In genomic region chr12:12562585-12563245, GRCh38 we compare ENCODE assay signal across 8 cellular contexts. TPM values are rescaled to one million over a fixed set of nuclear protein-coding genes. Genes with fewer than 3 reads are reported as not detected.
DNase-seq lines count a peak whose midpoint lies in the region; ATAC-seq, FAIRE-seq and TF ChIP-seq lines count a peak whose summit lies in the region.

A gene with protein sequence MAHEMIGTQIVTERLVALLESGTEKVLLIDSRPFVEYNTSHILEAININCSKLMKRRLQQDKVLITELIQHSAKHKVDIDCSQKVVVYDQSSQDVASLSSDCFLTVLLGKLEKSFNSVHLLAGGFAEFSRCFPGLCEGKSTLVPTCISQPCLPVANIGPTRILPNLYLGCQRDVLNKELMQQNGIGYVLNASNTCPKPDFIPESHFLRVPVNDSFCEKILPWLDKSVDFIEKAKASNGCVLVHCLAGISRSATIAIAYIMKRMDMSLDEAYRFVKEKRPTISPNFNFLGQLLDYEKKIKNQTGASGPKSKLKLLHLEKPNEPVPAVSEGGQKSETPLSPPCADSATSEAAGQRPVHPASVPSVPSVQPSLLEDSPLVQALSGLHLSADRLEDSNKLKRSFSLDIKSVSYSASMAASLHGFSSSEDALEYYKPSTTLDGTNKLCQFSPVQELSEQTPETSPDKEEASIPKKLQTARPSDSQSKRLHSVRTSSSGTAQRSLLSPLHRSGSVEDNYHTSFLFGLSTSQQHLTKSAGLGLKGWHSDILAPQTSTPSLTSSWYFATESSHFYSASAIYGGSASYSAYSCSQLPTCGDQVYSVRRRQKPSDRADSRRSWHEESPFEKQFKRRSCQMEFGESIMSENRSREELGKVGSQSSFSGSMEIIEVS (minus strand): TSS chr12:12562863. CDS start chr12:12521098, 41,765 bp downstream.

- intact Hi-C loops in activated CD4-positive, alpha-beta memory T cell treated with anti-CD3 and anti-CD28 coated beads for 36 hours (cut with micrococcal nuclease), result loop anchor here (1.0 to 5.0 kb wide), 6 partner anchors 21 to 440 kb away; partner anchors contain the start of genes GPR19 and HEBP1
- intact Hi-C loops in HepG2 (cut with micrococcal nuclease; ENCODE audit: unreplicated experiment), result loop anchor here (1.0 to 5.0 kb wide), 5 partner anchors 50 to 186 kb away; partner anchors contain the start of genes CDKN1B and CREBL2

- H3K36me3 ChIP-seq in HepG2 (replicated peaks in 1 of 2; ENCODE audit: control insufficient read depth in 1 of 2, insufficient read depth in 2 of 2, low read length in 2 of 2), result no peaks in the 10 kb centered on the region

- DNase-seq in CD1c-positive myeloid dendritic cell (ENCODE audit: extremely low spot score) (peak; percentile 93), NCI-H748 (lab: John Stamatoyannopoulos, UW; ENCODE audit: unreplicated experiment) (peak; percentile 90), dermis microvascular lymphatic vessel endothelial cell (ENCODE audit: low read depth in 2 of 2) (peak; percentile 90 to 95), HepG2 (ENCODE audit: low spot score) (peak; percentile 96)
- peak; percentile 85 for DNase-seq in activated CD4-positive, alpha-beta memory T cell treated with anti-CD3 and anti-CD28 coated beads for 36 hours
- peak; percentile 50 to 52 for DNase-seq in stimulated activated CD4-positive, alpha-beta T cell treated with anti-CD3 and anti-CD28 coated beads, Interleukin-2, amount 100 ng/mL, for 48 hours

- H3K4me3 Mint-ChIP-seq in activated CD4-positive, alpha-beta memory T cell treated with anti-CD3 and anti-CD28 coated beads for 36 hours, result peak within 1 kb of the TSS; percentile 79

- H3K27me3 Mint-ChIP-seq in activated CD4-positive, alpha-beta memory T cell treated with anti-CD3 and anti-CD28 coated beads for 36 hours, result no peaks in the 10 kb centered on the region

- no peak for FAIRE-seq in HepG2 (lab: Jason Lieb, UNC)

- peaks cover 29% of the 10 kb centered on the region for H3K4me1 ChIP-seq in HepG2 (ENCODE audit: insufficient read depth, low read length)

- H3K36me3 Mint-ChIP-seq in activated CD4-positive, alpha-beta memory T cell treated with anti-CD3 and anti-CD28 coated beads for 36 hours, result peaks cover 20% of the 10 kb centered on the region

- peak; percentile 64 to 68 for TF ChIP-seq POLR2A in HepG2 (IDR thresholded peaks at IDR 0.05; ENCODE audit: insufficient read depth in 1 of 2, low read depth in 2 of 2, low read length in 2 of 2)

- TF ChIP-seq EP300 in HepG2 (IDR thresholded peaks at IDR 0.05; ENCODE audit: low read depth in 2 of 2, low read length in 2 of 2) (no peak), HepG2 (CRISPR knock-in tag; IDR thresholded peaks at IDR 0.05; ENCODE audit: borderline replicate concordance) (no peak)

- ATAC-seq in GM19328 (IDR thresholded peaks at IDR 0.05; ENCODE audit: unreplicated experiment) (peak; percentile 58), HG03469 (IDR thresholded peaks at IDR 0.05; ENCODE audit: unreplicated experiment) (peak; percentile 57), HepG2 (peak; percentile 95)

- H3K27me3 ChIP-seq in HepG2 (ENCODE audit: control insufficient read depth in 1 of 2, insufficient read depth in 2 of 2, low read length in 2 of 2), result no peaks in the 10 kb centered on the region; a peak in 1 of 5 replicates

- POLR2A ChIA-PET in activated CD4-positive, alpha-beta memory T cell treated with anti-CD3 and anti-CD28 coated beads for 36 hours (lab: Charles Lee), result interaction anchor here (0.6 to 2.0 kb wide), 18 partner anchors 36 to 206 kb away, joined by 3 to 9 read pairs (median 4); partner anchors contain the start of gene BORCS5
- POLR2A ChIA-PET in HepG2 (lab: Yijun Ruan, JAX), result interaction anchor here (0.6 to 2.6 kb wide), 15 partner anchors 11 to 1393 kb away, joined by 3 to 11 read pairs (median 3); partner anchors contain the start of gene CREBL2

- peak within 1 kb of the TSS; percentile 79 to 90 (median 87) for H3K4me3 ChIP-seq in HepG2 (replicated peaks in 1 of 3; ENCODE audit: insufficient read depth in 1 of 3, low read depth in 2 of 3, low read length in 3 of 3)

- H3K9me3 Mint-ChIP-seq in activated CD4-positive, alpha-beta memory T cell treated with anti-CD3 and anti-CD28 coated beads for 36 hours, result peaks cover 5% of the 10 kb centered on the region

- peaks cover 40% of the 10 kb centered on the region for H3K79me2 ChIP-seq in HepG2 (ENCODE audit: insufficient read depth, low read length)

- H3K4me2 ChIP-seq in HepG2 (ENCODE audit: low read depth, low read length), result peak within 1 kb of the TSS; percentile 85

- H3K9me3 ChIP-seq in HepG2 (ENCODE audit: low read length), result peaks cover 4% of the 10 kb centered on the region; the same call in 1 of the 2 replicates

- no TSS peak for BruUV-seq in HepG2 (replicated peaks; lab: Mats Ljungman, UMichigan)

- H3K9ac ChIP-seq in HepG2 (ENCODE audit: insufficient read depth, low read depth, low read length), result peak within 1 kb of the TSS; percentile 99

- peak; percentile 52 for TF ChIP-seq RAD21 in HepG2 (CRISPR knock-in tag; IDR thresholded peaks at IDR 0.05)

- H3K27ac ChIP-seq in HepG2 (ENCODE audit: extremely low read length, insufficient read depth, low read length), result peak within 1 kb of the TSS; percentile 93

- peak; percentile 47 for TF ChIP-seq CTCF in HepG2 (CRISPR knock-in tag; IDR thresholded peaks at IDR 0.05)

- peak within 1 kb of the TSS; percentile 92 for H3K27ac Mint-ChIP-seq in activated CD4-positive, alpha-beta memory T cell treated with anti-CD3 and anti-CD28 coated beads for 36 hours

- H2AFZ ChIP-seq in HepG2 (ENCODE audit: low read length), result no peak within 1 kb of the TSS

- H4K20me1 ChIP-seq in HepG2 (ENCODE audit: insufficient read depth, low read length), result no peaks in the 10 kb centered on the region

- CTCF ChIA-PET in activated CD4-positive, alpha-beta memory T cell treated with anti-CD3 and anti-CD28 coated beads for 36 hours (lab: Charles Lee), result interaction anchor here (0.6 to 2.7 kb wide), 25 partner anchors 8 to 205 kb away, joined by 3 to 24 read pairs (median 4); partner anchors contain the start of gene BORCS5
- CTCF ChIA-PET in HepG2 (lab: Yijun Ruan, JAX; ENCODE audit: low intra/inter-chr PET ratio, low total read pairs), result interaction anchor here (2.8 kb wide), 1 partner anchor 186 kb away, joined by 21 read pairs; no protein-coding TSS in a partner anchor

- in situ Hi-C loops in HepG2 (cut with HindIII; ENCODE audit: extremely low pct_ligation_motif_present, low pct_unique_long_range_greater_than_20kb), result no loop called here

- WGBS in HepG2 (ENCODE audit: low lambda C conversion rate), result under 1% methylated on average over 13 of the region's 59 CpGs

- H3K4me1 Mint-ChIP-seq in activated CD4-positive, alpha-beta memory T cell treated with anti-CD3 and anti-CD28 coated beads for 36 hours (ENCODE audit: low read depth), result peaks cover 37% of the 10 kb centered on the region

TF ChIP-seq in HepG2, 621 proteins besides CTCF, POLR2A, EP300 and RAD21 (continues in another document):
- TF ChIP-seq KAT2B (IDR thresholded peaks at IDR 0.05; ENCODE audit: borderline replicate concordance, low read depth, low read length), result no peak
- TF ChIP-seq SIN3A (IDR thresholded peaks at IDR 0.05; ENCODE audit: borderline replicate concordance, low read depth, low read length), result 0 out of 2 replicates have a peak, but pooled peaks have one; percentile 55

RNA-seq across cellular contexts. Expression of the gene that starts here (rescaled TPM):
- total RNA-seq in activated CD4-positive, alpha-beta memory T cell treated with anti-CD3 and anti-CD28 coated beads for 36 hours, result 10 to 100 TPM; 70.2 to 82.1 TPM
- total RNA-seq in dermis microvascular lymphatic vessel endothelial cell (6.2 TPM in 2 replicates), HepG2 (2016; rRNA removed; fragmentation: Illumina TruSeq; extraction: Trizol) (46.6 and 69.1 TPM in 2 replicates)
- total RNA-seq in HepG2 (2016; cell fraction: cytosol; rRNA removed; fragmentation: Illumina TruSeq; extraction: Trizol; ENCODE audit: low read depth), result 75.4 and 77.4 TPM in 2 replicates
- total RNA-seq in HepG2 (2016; cell fraction: insoluble cytoplasmic fraction; rRNA removed; fragmentation: Illumina TruSeq; extraction: Trizol), result 45.6 and 69.2 TPM in 2 replicates
- 44.8 and 48.7 TPM in 2 replicates for total RNA-seq in HepG2 (2016; cell fraction: membrane; rRNA removed; fragmentation: Illumina TruSeq; extraction: Trizol)
- 37.1 and 40.3 TPM in 2 replicates for total RNA-seq in HepG2 (2016; cell fraction: nucleus; rRNA removed; fragmentation: Illumina TruSeq; extraction: Trizol)
- 33.8 and 45.7 TPM in 2 replicates for polyA plus RNA-seq in HepG2 (2011; rRNA removed)
- 38.7 and 54.1 TPM in 2 replicates for polyA plus RNA-seq in HepG2 (2011; cell fraction: cytosol; rRNA removed)
- polyA plus RNA-seq in HepG2 (2011; cell fraction: nucleus; rRNA removed), result 18.4 and 20.7 TPM in 2 replicates
- polyA plus RNA-seq in HepG2 (2012), result 38.8 and 40.2 TPM in 2 replicates
- 2.3 and 2.6 TPM in 2 replicates for polyA plus RNA-seq in HepG2 (2016; cell fraction: cytosol; fragmentation: Illumina TruSeq; extraction: Trizol; ENCODE audit: low read depth)
- 45.8 and 48.8 TPM in 2 replicates for polyA plus RNA-seq in HepG2 (2016; cell fraction: insoluble cytoplasmic fraction; fragmentation: Illumina TruSeq; extraction: Trizol; ENCODE audit: low read depth)
- 11.5 and 13.5 TPM in 2 replicates for polyA plus RNA-seq in HepG2 (2016; cell fraction: membrane; fragmentation: Illumina TruSeq; extraction: Trizol; ENCODE audit: low read depth)
- polyA plus RNA-seq in HepG2 (2016; cell fraction: nucleus; fragmentation: Illumina TruSeq; extraction: Trizol; ENCODE audit: insufficient read depth, low read depth), result 29.0 and 30.6 TPM in 2 replicates
- polyA minus RNA-seq in HepG2 (2011; rRNA and poly(A)+ RNA removed; ENCODE audit: low replicate concordance), result 16.0 and 66.0 TPM in 2 replicates
- polyA minus RNA-seq in HepG2 (2011; cell fraction: cytosol; rRNA and poly(A)+ RNA removed), result 50.3 and 55.0 TPM in 2 replicates
- polyA minus RNA-seq in HepG2 (2011; cell fraction: nucleus; rRNA and poly(A)+ RNA removed), result 53.4 and 59.3 TPM in 2 replicates

Comparison
In these comparisons a context has a peak if more than half of its experiments do, and no peak if none do; other contexts are left out.
1. Peak in every context shown above with its lines: DNase-seq, ATAC-seq, H3K4me3 ChIP-seq and H3K27ac ChIP-seq.